Comparison of ENCODE assay signal across 29 cellular contexts in genomic region chr1:188709146-188709545, GRCh38.
A peak's percentile ranks its signal among the peaks of the same experiment; 100 is the strongest.
DNase-seq lines count a peak whose midpoint lies in the region; ATAC-seq and TF ChIP-seq lines count a peak whose summit lies in the region.
"Had no signal": no experiment of that assay in that cellular context is flagged by ENCODE, and none has a peak within 500 bp of the region (broad histone marks: within the 10 kb centered on the region; RNA-seq: fewer than 3 reads in every experiment).

No MANE protein-coding gene starts in this region.

- peaks cover 6% of the 10 kb centered on the region for H3K4me1 Mint-ChIP-seq in nephron progenitor cell
- H3K4me1 Mint-ChIP-seq: naive B cell; stimulated activated effector memory CD8-positive, alpha-beta T cell treated with anti-CD3 and anti-CD28 coated beads, Interleukin-12 subunit alpha, Interleukin-12 subunit beta, amount 100 ng/mL, for 72 hours had no signal

- no peak overlapping the region for H3K27ac ChIP-seq in ascending aorta
- H3K27ac ChIP-seq: C4-2B, KMS-11, PC-9, psoas muscle had no signal

- H3K36me3 ChIP-seq in ascending aorta: no peaks in the 10 kb centered on the region
- H3K36me3 ChIP-seq: MG63 had no signal

- H3K4me3 ChIP-seq in ascending aorta: no peak overlapping the region
- H3K4me3 ChIP-seq: MG63, PC-9, psoas muscle had no signal

- intact Hi-C loops in ascending aorta (cut with DNase I): no loop called here

- TF ChIP-seq CTCF in ascending aorta (IDR thresholded peaks at IDR 0.05): no peak
- TF ChIP-seq CTCF in nephron progenitor cell (IDR thresholded peaks at IDR 0.05): no peak

- no peaks in the 10 kb centered on the region for H3K4me1 ChIP-seq in ascending aorta
- H3K4me1 ChIP-seq: psoas muscle had no signal

- no peaks in the 10 kb centered on the region for H3K9me3 ChIP-seq in ascending aorta
- H3K9me3 ChIP-seq: MG63, psoas muscle had no signal

- no peak for ATAC-seq in HG02973 (IDR thresholded peaks at IDR 0.05; ENCODE audit: unreplicated experiment)
- no peak for ATAC-seq in HG02870 (IDR thresholded peaks at IDR 0.05; ENCODE audit: unreplicated experiment)
- ATAC-seq: activated T-cell treated with anti-CD3 and anti-CD28 coated beads, Interleukin-2, amount 50 U/mL, for 72 hours; esophagus mucosa; HCT116; psoas muscle; stimulated activated effector memory CD8-positive, alpha-beta T cell treated with anti-CD3 and anti-CD28 coated beads, Interleukin-12 subunit alpha, Interleukin-12 subunit beta, amount 100 ng/mL, for 72 hours had no signal

- no peak overlapping the region for H3K4me3 Mint-ChIP-seq in nephron progenitor cell
- H3K4me3 Mint-ChIP-seq: activated T-cell treated with anti-CD3 and anti-CD28 coated beads, Interleukin-2, amount 50 U/mL, for 72 hours; endodermal cell; mesothelial cell of epicardium; naive B cell; stimulated activated effector memory CD8-positive, alpha-beta T cell treated with anti-CD3 and anti-CD28 coated beads, Interleukin-12 subunit alpha, Interleukin-12 subunit beta, amount 100 ng/mL, for 72 hours; type B pancreatic cell had no signal

- no peaks in the 10 kb centered on the region for H3K27me3 ChIP-seq in ascending aorta
- H3K27me3 ChIP-seq: MG63 had no signal

- H3K27ac Mint-ChIP-seq in nephron progenitor cell: no peak overlapping the region
- H3K27ac Mint-ChIP-seq: activated T-cell treated with anti-CD3 and anti-CD28 coated beads, Interleukin-2, amount 50 U/mL, for 72 hours; endodermal cell; mesothelial cell of epicardium; naive B cell; stimulated activated effector memory CD8-positive, alpha-beta T cell treated with anti-CD3 and anti-CD28 coated beads, Interleukin-12 subunit alpha, Interleukin-12 subunit beta, amount 100 ng/mL, for 72 hours; type B pancreatic cell had no signal

- no peaks in the 10 kb centered on the region for H3K36me3 Mint-ChIP-seq in nephron progenitor cell (ENCODE audit: low read depth)
- H3K36me3 Mint-ChIP-seq: mesothelial cell of epicardium; naive B cell; stimulated activated effector memory CD8-positive, alpha-beta T cell treated with anti-CD3 and anti-CD28 coated beads, Interleukin-12 subunit alpha, Interleukin-12 subunit beta, amount 100 ng/mL, for 72 hours; type B pancreatic cell had no signal

- DNase-seq in NCI-H2107 treated with DMSO at 0.1 percent for 48 hours (lab: John Stamatoyannopoulos, UW; ENCODE audit: unreplicated experiment): peak; percentile 74
- no peak for DNase-seq in NCI-H2107 (lab: John Stamatoyannopoulos, UW)
- peak; percentile 16 for DNase-seq in NCI-H345 treated with DMSO at 0.1 percent for 48 hours (lab: John Stamatoyannopoulos, UW; ENCODE audit: unreplicated experiment)
- peak; percentile 66 to 82 for DNase-seq in dermis microvascular lymphatic vessel endothelial cell (ENCODE audit: low read depth in 2 of 2)
- DNase-seq in ascending aorta (ENCODE audit: low spot score in 2 of 2): no peak
- no peak for DNase-seq in nephron progenitor cell
- DNase-seq: 8988T; activated CD4-positive, alpha-beta T cell treated with anti-CD3 and anti-CD28 coated beads, Interleukin-2, amount 50 U/mL, for 48 hours; activated CD4-positive, CD25-positive, alpha-beta regulatory T cell treated with anti-CD3 and anti-CD28 coated beads, Interleukin-2, amount 50 U/mL, for 72 hours; activated T-cell treated with anti-CD3 and anti-CD28 coated beads, Interleukin-2, amount 50 U/mL, for 72 hours; central memory CD4-positive, alpha-beta T cell; endodermal cell; MG63; naive B cell; NCI-H187; NCI-H510A; nucleus accumbens; PC-9; psoas muscle; T-helper 2 cell had no signal

- H3K27me3 Mint-ChIP-seq in nephron progenitor cell (ENCODE audit: low read depth, poor library complexity): no peaks in the 10 kb centered on the region
- H3K27me3 Mint-ChIP-seq: naive B cell, type B pancreatic cell had no signal

- H3K9me3 Mint-ChIP-seq in nephron progenitor cell: no peaks in the 10 kb centered on the region
- H3K9me3 Mint-ChIP-seq: endodermal cell, mesothelial cell of epicardium, type B pancreatic cell had no signal

Comparison
In these comparisons a context has a peak if more than half of its experiments do, and no peak if none do; other contexts are left out.
1. DNase-seq: peak in NCI-H2107 treated with DMSO at 0.1 percent for 48 hours (single experiment), NCI-H345 treated with DMSO at 0.1 percent for 48 hours (single experiment) and dermis microvascular lymphatic vessel endothelial cell (2 of 2); none in NCI-H2107 (single experiment), ascending aorta (0 of 2) and nephron progenitor cell (single experiment).